In genomic region chr18:9666548-9666947, GRCh38 we compare ENCODE assay signal across 7 cellular contexts.
"Had no signal": no experiment of that assay in that cellular context is flagged by ENCODE, and none has a peak within 500 bp of the region (broad histone marks: within the 10 kb centered on the region; RNA-seq: fewer than 3 reads in every experiment).

No MANE protein-coding gene starts in this region.

- H3K9ac ChIP-seq: GM23248 had no signal

- H3K9me3 ChIP-seq: HAP-1 had no signal

- H3K27ac ChIP-seq: GM23248 had no signal

- H2AFZ ChIP-seq: GM23248 had no signal

- DNase-seq: GM23248, GOT3, H7, HFFc6 had no signal

- H3K4me3 ChIP-seq: GM23248, HAP-1 had no signal

- ATAC-seq: HCT116, HepG2 had no signal

- H3K4me1 ChIP-seq: HAP-1 had no signal

- H3K36me3 ChIP-seq: HAP-1 had no signal

- FAIRE-seq: HepG2 had no signal
